ENCODE assay signal across 28 cellular contexts in the genomic region with DNA sequence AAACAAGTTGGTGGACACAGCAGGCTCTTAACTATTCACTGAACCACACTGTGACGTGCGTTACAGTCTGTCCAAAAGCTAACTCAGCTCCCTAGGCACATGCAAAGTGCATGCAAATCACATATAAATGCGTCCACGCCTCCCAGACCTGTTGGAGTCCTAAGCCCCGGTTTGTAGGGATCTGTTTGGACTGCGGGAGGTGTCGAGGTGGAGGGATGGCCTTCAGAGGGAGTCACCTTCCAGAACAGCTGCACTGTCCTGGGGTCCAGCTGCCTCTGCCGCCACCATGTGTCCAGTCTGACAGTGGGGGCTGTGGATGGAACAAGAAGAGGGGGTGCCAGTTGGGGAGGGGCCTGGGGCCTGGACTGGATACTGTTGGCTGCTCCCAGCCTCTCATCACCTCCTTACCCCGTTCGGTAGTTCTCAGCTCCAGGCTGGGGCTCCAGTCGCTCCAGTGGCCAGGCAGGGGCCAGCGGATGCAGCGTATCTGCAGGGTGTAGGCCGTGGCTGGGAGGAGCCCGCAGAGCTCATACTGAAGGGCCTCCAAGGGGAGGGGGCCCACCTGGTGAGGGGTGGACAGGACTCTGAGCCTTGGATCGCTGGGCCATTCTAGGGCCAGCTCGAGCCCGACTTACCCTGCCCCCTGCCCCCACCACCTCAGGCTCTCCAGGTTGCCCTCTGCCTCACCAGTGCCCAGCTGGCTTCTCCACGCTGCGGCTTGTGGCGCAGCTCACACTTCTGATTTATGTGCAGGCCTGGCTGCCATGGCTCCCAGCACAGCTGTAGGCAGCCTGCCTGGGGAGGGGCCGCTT. TPM values are rescaled to one million over a fixed set of nuclear protein-coding genes. Genes with fewer than 3 reads are reported as not detected.
DNase-seq lines count a peak whose midpoint lies in the region; ATAC-seq, FAIRE-seq and TF ChIP-seq lines count a peak whose summit lies in the region.
"Had no signal": no experiment of that assay in that cellular context is flagged by ENCODE, and none has a peak within 500 bp of the region (broad histone marks: within the 10 kb centered on the region; RNA-seq: fewer than 3 reads in every experiment).

No MANE protein-coding gene starts in this region.

- H3K4me1 ChIP-seq in GM23338 (ENCODE audit: insufficient read depth), result no peaks in the 10 kb centered on the region
- peaks cover 16% of the 10 kb centered on the region for H3K4me1 ChIP-seq in GM12878 (ENCODE audit: control insufficient read depth, insufficient read depth, low read length)
- H3K4me1 ChIP-seq: heart right ventricle, pancreas, testis had no signal

- POLR2A ChIA-PET in GM12878 (lab: Charles Lee), result interaction anchor here (1.0 kb wide), 1 partner anchor 21 kb away, joined by 4 read pairs; the partner anchor contains the start of gene OSCP1

- TF ChIP-seq EP300 in GM12878 (IDR thresholded peaks at IDR 0.05; ENCODE audit: borderline replicate concordance in 1 of 2, control insufficient read depth in 1 of 2, low read depth in 2 of 2, low read length in 2 of 2), result no peak

- H3K4me1 Mint-ChIP-seq in GM23338 (peaks cover 5% of the 10 kb centered on the region; the same call in 2 of the 3 replicates), nephron progenitor cell (peaks cover 76% of the 10 kb centered on the region)
- H3K4me1 Mint-ChIP-seq: central memory CD8-positive, alpha-beta T cell; naive B cell had no signal

- no peak for TF ChIP-seq POLR2A in GM12878 (IDR thresholded peaks at IDR 0.05; ENCODE audit: low read depth, low read length)

- CTCF ChIA-PET in GM12878 (lab: Yijun Ruan, JAX), result no interaction called here

- H4K20me1 ChIP-seq in GM23338 (replicated peaks; ENCODE audit: insufficient read depth), result no peaks in the 10 kb centered on the region
- H4K20me1 ChIP-seq in GM12878 (ENCODE audit: control insufficient read depth, insufficient read depth), result no peaks in the 10 kb centered on the region

- no peaks in the 10 kb centered on the region for H3K79me2 ChIP-seq in GM23338 (replicated peaks; ENCODE audit: insufficient read depth)
- no peaks in the 10 kb centered on the region for H3K79me2 ChIP-seq in GM12878 (ENCODE audit: control insufficient read depth, insufficient read depth, low read length)

- DNase-seq in GM23338 (ENCODE audit: low spot score) (peak; percentile 29), NAMALWA (ENCODE audit: low spot score) (peak; percentile 75), GM12878 (ENCODE audit: low read depth, low spot score) (no peak), nephron progenitor cell (peak; percentile 25), NOMO-1 treated with dmso at 0.1 percent for 144 hours (lab: John Stamatoyannopoulos, UW; ENCODE audit: unreplicated experiment) (no peak)
- DNase-seq in stimulated activated CD4-positive, alpha-beta T cell treated with anti-CD3 and anti-CD28 coated beads, Interleukin-15, amount 100 ng/mL, for 24 hours, result no peak
- DNase-seq: activated CD4-positive, alpha-beta memory T cell treated with anti-CD3 and anti-CD28 coated beads, Interleukin-2, amount 10 ng/mL, durations not matched to agents 7 days and 5 days; activated naive CD8-positive, alpha-beta T cell treated with anti-CD3 and anti-CD28 coated beads, Interleukin-2, amount 10 ng/mL, durations not matched to agents 7 days and 5 days; Calu3; EL; heart right ventricle; KG1; left colon; naive B cell; NCI-H146; OCI-M1; Right ventricle myocardium superior; stimulated activated CD4-positive, alpha-beta T cell treated with anti-CD3 and anti-CD28 coated beads, Interleukin-4, amount 100 ng/mL, for 24 hours; stimulated activated naive CD4-positive, alpha-beta T cell treated with Interleukin-2 at 50 U/mL for 16 hours; SW 1271; testis had no signal

- H3K27ac Mint-ChIP-seq in GM23338, result no peak overlapping the region
- peak overlapping the region; percentile 39 for H3K27ac Mint-ChIP-seq in nephron progenitor cell
- H3K27ac Mint-ChIP-seq: activated CD4-positive, alpha-beta memory T cell treated with anti-CD3 and anti-CD28 coated beads, Interleukin-2, amount 10 ng/mL, durations not matched to agents 7 days and 5 days; activated naive CD8-positive, alpha-beta T cell treated with anti-CD3 and anti-CD28 coated beads, Interleukin-2, amount 10 ng/mL, durations not matched to agents 7 days and 5 days had no signal

- H3K27me3 Mint-ChIP-seq in GM23338 (ENCODE audit: insufficient read depth, low read depth, poor library complexity) (peaks cover 12% of the 10 kb centered on the region), nephron progenitor cell (ENCODE audit: low read depth, poor library complexity) (peaks cover 8% of the 10 kb centered on the region)
- H3K27me3 Mint-ChIP-seq: activated CD4-positive, alpha-beta memory T cell treated with anti-CD3 and anti-CD28 coated beads, Interleukin-2, amount 10 ng/mL, durations not matched to agents 7 days and 5 days; central memory CD8-positive, alpha-beta T cell had no signal

- no TSS peak for BruUV-seq in GM12878 (replicated peaks; lab: Mats Ljungman, UMichigan)

- H3K36me3 ChIP-seq in GM23338 (ENCODE audit: insufficient read depth) (no peaks in the 10 kb centered on the region), GM12878 (ENCODE audit: control insufficient read depth in 2 of 2, insufficient read depth in 2 of 2, low read length in 1 of 2) (no peaks in the 10 kb centered on the region)
- H3K36me3 ChIP-seq: pancreas had no signal

- SMC1A ChIA-PET in GM12878 (lab: Charles Lee; ENCODE audit: uncharacterized antibody, unreplicated experiment), result interaction anchor here (0.9 kb wide), 1 partner anchor 129 kb away, joined by 4 read pairs; no protein-coding TSS in a partner anchor

- H2AFZ ChIP-seq in GM23338 (no peak overlapping the region), GM12878 (ENCODE audit: control insufficient read depth, low read depth, low read length) (no peak overlapping the region)

- H3K4me3 Mint-ChIP-seq in GM23338 (no peak overlapping the region), nephron progenitor cell (no peak overlapping the region)
- H3K4me3 Mint-ChIP-seq: activated CD4-positive, alpha-beta memory T cell treated with anti-CD3 and anti-CD28 coated beads, Interleukin-2, amount 10 ng/mL, durations not matched to agents 7 days and 5 days; activated naive CD8-positive, alpha-beta T cell treated with anti-CD3 and anti-CD28 coated beads, Interleukin-2, amount 10 ng/mL, durations not matched to agents 7 days and 5 days; central memory CD8-positive, alpha-beta T cell; naive B cell had no signal

- in situ Hi-C loops in GM12878 (cut with MboI), result no loop called here

- no peak overlapping the region for H3K4me3 ChIP-seq in GM23338
- no peak overlapping the region for H3K4me3 ChIP-seq in GM12878
- H3K4me3 ChIP-seq: heart right ventricle, pancreas, testis had no signal

- H3K4me2 ChIP-seq in GM23338 (no peak overlapping the region), GM12878 (ENCODE audit: control insufficient read depth, insufficient read depth) (no peak overlapping the region)

- intact Hi-C loops in GM12878 (cut with micrococcal nuclease; ENCODE audit: unreplicated experiment), result no loop called here

- no peaks in the 10 kb centered on the region for H3K9me2 ChIP-seq in GM23338 (ENCODE audit: insufficient read depth)

- H3K9ac ChIP-seq in GM12878 (ENCODE audit: control insufficient read depth, insufficient read depth, low read length), result no peak overlapping the region

- H3K9me3 Mint-ChIP-seq in GM23338 (no peaks in the 10 kb centered on the region), nephron progenitor cell (no peaks in the 10 kb centered on the region)
- H3K9me3 Mint-ChIP-seq: activated CD4-positive, alpha-beta memory T cell treated with anti-CD3 and anti-CD28 coated beads, Interleukin-2, amount 10 ng/mL, durations not matched to agents 7 days and 5 days; activated naive CD8-positive, alpha-beta T cell treated with anti-CD3 and anti-CD28 coated beads, Interleukin-2, amount 10 ng/mL, durations not matched to agents 7 days and 5 days; central memory CD8-positive, alpha-beta T cell; naive B cell had no signal

- H3K36me3 Mint-ChIP-seq in GM23338 (ENCODE audit: low read depth), result no peaks in the 10 kb centered on the region
- no peaks in the 10 kb centered on the region for H3K36me3 Mint-ChIP-seq in nephron progenitor cell (ENCODE audit: low read depth)
- H3K36me3 Mint-ChIP-seq: activated naive CD8-positive, alpha-beta T cell treated with anti-CD3 and anti-CD28 coated beads, Interleukin-2, amount 10 ng/mL, durations not matched to agents 7 days and 5 days; naive B cell had no signal

- TF ChIP-seq CTCF in GM23338 (conservative IDR thresholded peaks at IDR 0.05; ENCODE audit: low read depth in 2 of 2) (peak in 1 of 2 experiments; percentile 31; a peak in 1 of 4 replicates), GM12878 (IDR thresholded peaks at IDR 0.05 in 2 of 3, conservative IDR thresholded peaks at IDR 0.05 in 1 of 3; ENCODE audit: control insufficient read depth in 2 of 3, extremely low read depth in 1 of 3, insufficient read depth in 1 of 3, low read depth in 3 of 3, low read length in 3 of 3) (no peak), nephron progenitor cell (IDR thresholded peaks at IDR 0.05) (no peak)

- no peak for FAIRE-seq in GM12878 (lab: Jason Lieb, UNC)
- FAIRE-seq: pancreas had no signal

- H3K27me3 ChIP-seq in GM23338 (ENCODE audit: insufficient read depth) (peaks cover 26% of the 10 kb centered on the region), GM12878 (replicated peaks in 1 of 2; ENCODE audit: control insufficient read depth in 2 of 2, insufficient read depth in 2 of 2, low read length in 1 of 2) (no peaks in the 10 kb centered on the region)
- H3K27me3 ChIP-seq: pancreas, testis had no signal

- RAD21 ChIA-PET in GM12878 (lab: Charles Lee; ENCODE audit: unreplicated experiment), result interaction anchor here (1.2 kb wide), 1 partner anchor 322 kb away, joined by 3 read pairs; no protein-coding TSS in a partner anchor

- 67% methylated on average over 22 of the region's 22 CpGs for WGBS in GM12878 (ENCODE audit: insufficient coverage, insufficient replicate concordance, low lambda C conversion rate, missing lambda C conversion rate)

- no peaks in the 10 kb centered on the region for H3K9me3 ChIP-seq in GM12878 (replicated peaks; ENCODE audit: control insufficient read depth, insufficient read depth, low read length)
- H3K9me3 ChIP-seq: heart right ventricle, pancreas, testis had no signal

- H3F3A ChIP-seq in GM23338 (replicated peaks; ENCODE audit: low read depth), result no peaks in the 10 kb centered on the region

- peak; percentile 45 for ATAC-seq in GM23338
- 0 out of 3 replicates have a peak, but pooled peaks have one; percentile 8 for ATAC-seq in GM12878
- no peak for ATAC-seq in GM19397 (IDR thresholded peaks at IDR 0.05; ENCODE audit: unreplicated experiment)
- ATAC-seq in HG03025 (IDR thresholded peaks at IDR 0.05; ENCODE audit: low FRiP score, unreplicated experiment), result no peak
- ATAC-seq: left colon, pancreas had no signal

- TF ChIP-seq RAD21 in GM12878 (IDR thresholded peaks at IDR 0.05; ENCODE audit: insufficient read depth, low read depth, low read length), result no peak

- H3K27ac ChIP-seq in GM23338 (ENCODE audit: low read depth) (no peak overlapping the region), GM12878 (ENCODE audit: control insufficient read depth, insufficient read depth) (no peak overlapping the region)
- H3K27ac ChIP-seq: C4-2B, epithelial cell of prostate, heart right ventricle, pancreas, testis had no signal

RNA-seq across cellular contexts. Expression of gene MRPS15, which starts 7.9 kb away (rescaled TPM):
- total RNA-seq in GM23338 (2014; rRNA removed; shearing (Covaris generic)), result 86.4 and 105 TPM in 2 replicates
- polyA plus RNA-seq in GM23338 (2016; fragmentation: Nextera tagmentation; extraction: Ambion mirVana) (311 and 312 TPM in 2 replicates), GM12878 (2011; rRNA removed) (83.1 and 103 TPM in 2 replicates), GM12878 (2014; fragmentation: Illumina TruSeq; extraction: Trizol) (148 and 157 TPM in 2 replicates), GM12878 (2014; fragmentation: Nextera tagmentation; extraction: Ambion mirVana) (10 to 100 TPM; 41.1 to 72.0 TPM), GM12878 (2014; rRNA removed) (166 and 171 TPM in 2 replicates), GM12878 (2016; fragmentation: Nextera tagmentation; extraction: Ambion mirVana) (100 to 1,000 TPM; 200 to 207 TPM)
- 22.7 and 27.4 TPM in 2 replicates for total RNA-seq in GM12878 (2013; cell fraction: nucleolus; rRNA removed)
- total RNA-seq in GM12878 (2014; rRNA removed) (114 and 124 TPM in 2 replicates), GM12878 (2014; rRNA removed; fragmentation: Illumina TruSeq; extraction: Trizol) (90.6 and 99.7 TPM in 2 replicates), GM12878 (2021) (99.3 and 100 TPM in 2 replicates)
- polyA plus RNA-seq in GM12878 (2011; ENCODE audit: low read depth), result 31.7 TPM
- polyA plus RNA-seq in GM12878 (2011; cell fraction: cytosol; rRNA removed), result 68.6 and 77.9 TPM in 2 replicates
- polyA plus RNA-seq in GM12878 (2011; cell fraction: nucleus; rRNA removed), result 38.0 and 40.9 TPM in 2 replicates
- polyA plus RNA-seq in GM12878 (2012), result 56.3 and 71.8 TPM in 2 replicates
- polyA minus RNA-seq in GM12878 (2011; rRNA and poly(A)+ RNA removed), result 22.9 and 26.3 TPM in 2 replicates
- 13.2 and 14.8 TPM in 2 replicates for polyA minus RNA-seq in GM12878 (2011; cell fraction: cytosol; rRNA and poly(A)+ RNA removed)
- 7.3 and 15.6 TPM in 2 replicates for polyA minus RNA-seq in GM12878 (2011; cell fraction: nucleus; rRNA and poly(A)+ RNA removed)

RNA-seq across cellular contexts. Expression of gene CSF3R, which starts 10.7 kb away (rescaled TPM):
- total RNA-seq in GM23338 (2014; rRNA removed; shearing (Covaris generic)), result not detected in 2 replicates
- polyA plus RNA-seq in GM23338 (2016; fragmentation: Nextera tagmentation; extraction: Ambion mirVana), result not detected in 2 replicates
- not detected in 2 replicates for total RNA-seq in GM12878 (2013; cell fraction: nucleolus; rRNA removed)
- not detected in 2 replicates for total RNA-seq in GM12878 (2014; rRNA removed)
- total RNA-seq in GM12878 (2014; rRNA removed; fragmentation: Illumina TruSeq; extraction: Trizol), result not detected in 2 replicates
- total RNA-seq in GM12878 (2021), result 0.13 TPM in 1 of 2 replicates, not detected in the other
- not detected for polyA plus RNA-seq in GM12878 (2011; ENCODE audit: low read depth)
- polyA plus RNA-seq in GM12878 (2011; rRNA removed), result not detected in 2 replicates
- polyA plus RNA-seq in GM12878 (2011; cell fraction: cytosol; rRNA removed), result not detected in 2 replicates
- polyA plus RNA-seq in GM12878 (2011; cell fraction: nucleus; rRNA removed), result not detected in 2 replicates
- 0.05 TPM in 1 of 2 replicates, not detected in the other for polyA plus RNA-seq in GM12878 (2012)
- not detected in 2 replicates for polyA plus RNA-seq in GM12878 (2014; fragmentation: Illumina TruSeq; extraction: Trizol)
- not detected for polyA plus RNA-seq in GM12878 (2014; fragmentation: Nextera tagmentation; extraction: Ambion mirVana)
- not detected in 2 replicates for polyA plus RNA-seq in GM12878 (2014; rRNA removed)
- not detected for polyA plus RNA-seq in GM12878 (2016; fragmentation: Nextera tagmentation; extraction: Ambion mirVana)
- polyA minus RNA-seq in GM12878 (2011; rRNA and poly(A)+ RNA removed), result not detected in 2 replicates
- polyA minus RNA-seq in GM12878 (2011; cell fraction: cytosol; rRNA and poly(A)+ RNA removed), result not detected in 2 replicates
- not detected in 2 replicates for polyA minus RNA-seq in GM12878 (2011; cell fraction: nucleus; rRNA and poly(A)+ RNA removed)
- total RNA-seq: Calu3, fibroblast of villous mesenchyme had no signal

RNA-seq across cellular contexts. Expression of gene OSCP1, which starts 21.8 kb away (rescaled TPM):
- total RNA-seq in GM23338 (2014; rRNA removed; shearing (Covaris generic)), result 0.58 and 2.2 TPM in 2 replicates
- polyA plus RNA-seq in GM23338 (2016; fragmentation: Nextera tagmentation; extraction: Ambion mirVana), result 2.6 and 3.0 TPM in 2 replicates
- total RNA-seq in GM12878 (2013; cell fraction: nucleolus; rRNA removed), result 0.76 and 2.5 TPM in 2 replicates
- 1.9 and 2.8 TPM in 2 replicates for total RNA-seq in GM12878 (2014; rRNA removed)
- total RNA-seq in GM12878 (2014; rRNA removed; fragmentation: Illumina TruSeq; extraction: Trizol), result 1.7 and 2.2 TPM in 2 replicates
- 1.5 and 3.1 TPM in 2 replicates for total RNA-seq in GM12878 (2021)
- polyA plus RNA-seq in GM12878 (2011; ENCODE audit: low read depth), result 2.8 TPM
- polyA plus RNA-seq in GM12878 (2011; rRNA removed), result 1.9 and 3.0 TPM in 2 replicates
- 1.3 and 1.5 TPM in 2 replicates for polyA plus RNA-seq in GM12878 (2011; cell fraction: cytosol; rRNA removed)
- polyA plus RNA-seq in GM12878 (2011; cell fraction: nucleus; rRNA removed), result 0.75 and 1.5 TPM in 2 replicates
- 1.9 and 2.3 TPM in 2 replicates for polyA plus RNA-seq in GM12878 (2012)
- polyA plus RNA-seq in GM12878 (2014; fragmentation: Illumina TruSeq; extraction: Trizol), result 1.8 and 1.9 TPM in 2 replicates
- polyA plus RNA-seq in GM12878 (2014; fragmentation: Nextera tagmentation; extraction: Ambion mirVana), result 1 to 10 TPM; 5.5 to 5.9 TPM
- 3.0 and 4.4 TPM in 2 replicates for polyA plus RNA-seq in GM12878 (2014; rRNA removed)
- polyA plus RNA-seq in GM12878 (2016; fragmentation: Nextera tagmentation; extraction: Ambion mirVana), result 1 to 10 TPM; 3.3 to 4.1 TPM
- 1.2 and 2.9 TPM in 2 replicates for polyA minus RNA-seq in GM12878 (2011; rRNA and poly(A)+ RNA removed)
- polyA minus RNA-seq in GM12878 (2011; cell fraction: cytosol; rRNA and poly(A)+ RNA removed), result not detected in 2 replicates
- polyA minus RNA-seq in GM12878 (2011; cell fraction: nucleus; rRNA and poly(A)+ RNA removed), result 1.1 and 2.1 TPM in 2 replicates

Comparison
In these comparisons a context has a peak if more than half of its experiments do, and no peak if none do; other contexts are left out.
1. ATAC-seq: peak in GM23338 (single experiment) and GM12878 (single experiment); none in GM19397 (single experiment) and HG03025 (single experiment).
2. DNase-seq: peak in GM23338 (single experiment), NAMALWA (single experiment) and nephron progenitor cell (single experiment); none in GM12878 (single experiment), NOMO-1 treated with dmso at 0.1 percent for 144 hours (single experiment) and stimulated activated CD4-positive, alpha-beta T cell treated with anti-CD3 and anti-CD28 coated beads, Interleukin-15, amount 100 ng/mL, for 24 hours (single experiment).